In genomic region chr17:1627987-1628855, GRCh38 we compare ENCODE assay signal across 8 cellular contexts. TPM values are rescaled to one million over a fixed set of nuclear protein-coding genes. Genes with fewer than 3 reads are reported as not detected.
DNase-seq lines count a peak whose midpoint lies in the region; ATAC-seq and TF ChIP-seq lines count a peak whose summit lies in the region.

Gene SLC43A2, minus strand, starts transcription at chr17:1628834. Its CDS starts 960 bp downstream, at chr17:1627874.

- CTCF ChIA-PET in SK-N-SH (lab: Yijun Ruan, JAX) = interaction anchor here (0.9 to 4.0 kb wide), 10 partner anchors 12 to 360 kb away, joined by 3 to 42 read pairs (median 4); partner anchors contain the start of gene RILP

- H3K9me3 ChIP-seq in SK-N-SH (no peaks in the 10 kb centered on the region), thoracic aorta (no peaks in the 10 kb centered on the region)

- H3K9me2 ChIP-seq in GM23338 (ENCODE audit: insufficient read depth) = no peaks in the 10 kb centered on the region
- no peaks in the 10 kb centered on the region for H3K9me2 ChIP-seq in SK-N-SH

- peak within 1 kb of the TSS; percentile 93 for H3K9ac ChIP-seq in SK-N-SH

- H3K9me3 Mint-ChIP-seq in GM23338 = peaks cover 2% of the 10 kb centered on the region; the same call in 2 of the 3 replicates
- no peaks in the 10 kb centered on the region for H3K9me3 Mint-ChIP-seq in osteocyte (ENCODE audit: unreplicated experiment)

- no peak for TF ChIP-seq EP300 in SK-N-SH (IDR thresholded peaks at IDR 0.05; ENCODE audit: borderline replicate concordance in 1 of 2, low read depth in 1 of 2, low read length in 1 of 2)

- peak within 1 kb of the TSS; percentile 94 for H3K27ac ChIP-seq in GM23338 (ENCODE audit: low read depth)
- peak within 1 kb of the TSS; percentile 80 to 95 for H3K27ac ChIP-seq in SK-N-SH (ENCODE audit: low read depth in 2 of 2, low read length in 1 of 2)
- H3K27ac ChIP-seq in thoracic aorta = peak within 1 kb of the TSS; percentile 64 to 77

- H3K27me3 Mint-ChIP-seq in GM23338 (ENCODE audit: insufficient read depth, low read depth, poor library complexity) (peaks cover 17% of the 10 kb centered on the region), osteocyte (ENCODE audit: unreplicated experiment) (peaks cover 29% of the 10 kb centered on the region)

- H3K36me3 ChIP-seq in GM23338 (ENCODE audit: insufficient read depth) (no peaks in the 10 kb centered on the region), SK-N-SH (replicated peaks in 1 of 2; ENCODE audit: control insufficient read depth in 1 of 2, insufficient read depth in 2 of 2, low read length in 1 of 2) (no peaks in the 10 kb centered on the region), thoracic aorta (no peaks in the 10 kb centered on the region)

- peak; percentile 74 for DNase-seq in EH (ENCODE audit: low read depth)
- peak; percentile 95 for DNase-seq in GM23338 (ENCODE audit: low spot score)
- peak; percentile 65 for DNase-seq in M059J (ENCODE audit: low read depth)
- peak; percentile 97 for DNase-seq in SK-N-SH
- peak; percentile 51 for DNase-seq in activated naive CD8-positive, alpha-beta T cell treated with anti-CD3 and anti-CD28 coated beads, Interleukin-2, amount 50 U/mL, for 16 hours (ENCODE audit: low read depth, low spot score)
- DNase-seq in Right ventricle myocardium inferior (ENCODE audit: missing footprints) = peak; percentile 93
- peak; percentile 91 for DNase-seq in osteocyte (ENCODE audit: extremely low spot score, unreplicated experiment)
- no peak for DNase-seq in thoracic aorta (ENCODE audit: low spot score)

- H3K4me2 ChIP-seq in GM23338 = peak within 1 kb of the TSS; percentile 98
- H3K4me2 ChIP-seq in SK-N-SH = peak within 1 kb of the TSS; percentile 99

- H3K27me3 ChIP-seq in GM23338 (ENCODE audit: insufficient read depth) (peaks cover 8% of the 10 kb centered on the region; the same call in 1 of the 2 replicates), SK-N-SH (ENCODE audit: insufficient read depth) (no peaks in the 10 kb centered on the region), thoracic aorta (replicated peaks; ENCODE audit: insufficient read depth) (no peaks in the 10 kb centered on the region)

- H3K4me1 Mint-ChIP-seq in GM23338 (peaks cover 24% of the 10 kb centered on the region), osteocyte (ENCODE audit: unreplicated experiment) (peaks cover 16% of the 10 kb centered on the region)

- intact Hi-C loops in Right ventricle myocardium inferior (cut with DNase I) = no loop called here

- H3K36me3 Mint-ChIP-seq in GM23338 (ENCODE audit: low read depth) = no peaks in the 10 kb centered on the region; the same call in 2 of the 3 replicates
- no peaks in the 10 kb centered on the region for H3K36me3 Mint-ChIP-seq in osteocyte (ENCODE audit: unreplicated experiment)

- peak within 1 kb of the TSS; percentile 86 for H3K4me3 ChIP-seq in GM23338
- peak within 1 kb of the TSS; percentile 84 to 96 for H3K4me3 ChIP-seq in SK-N-SH (ENCODE audit: low read depth in 2 of 2, low read length in 1 of 2)
- peak within 1 kb of the TSS; percentile 82 for H3K4me3 ChIP-seq in thoracic aorta

- H3K4me3 Mint-ChIP-seq in GM23338 (peak within 1 kb of the TSS; percentile 76), osteocyte (ENCODE audit: unreplicated experiment) (peak within 1 kb of the TSS; percentile 94)

- TF ChIP-seq CTCF in GM23338 (conservative IDR thresholded peaks at IDR 0.05; ENCODE audit: low read depth in 2 of 2) (no peak), SK-N-SH (IDR thresholded peaks at IDR 0.05) (no peak), osteocyte (IDR thresholded peaks at IDR 0.05) (no peak), thoracic aorta (IDR thresholded peaks at IDR 0.05) (no peak)

- H3K27ac Mint-ChIP-seq in GM23338 (peak within 1 kb of the TSS; percentile 89), osteocyte (ENCODE audit: unreplicated experiment) (peak within 1 kb of the TSS; percentile 97)

- H3K4me1 ChIP-seq in GM23338 (ENCODE audit: insufficient read depth) (no peaks in the 10 kb centered on the region; the same call in 1 of the 2 replicates), SK-N-SH (ENCODE audit: control insufficient read depth in 1 of 2, insufficient read depth in 2 of 2, low read depth in 1 of 2, low read length in 1 of 2) (peaks cover 3 to 13% of the 10 kb centered on the region in 2 experiments; a peak in 2 of 4 replicates), thoracic aorta (ENCODE audit: control insufficient read depth in 1 of 2, low read depth in 2 of 2) (peaks cover 13 to 21% of the 10 kb centered on the region in 2 donors)

- H4K20me1 ChIP-seq in GM23338 (replicated peaks; ENCODE audit: insufficient read depth) (no peaks in the 10 kb centered on the region), SK-N-SH (ENCODE audit: insufficient read depth) (no peaks in the 10 kb centered on the region)

- POLR2A ChIA-PET in SK-N-SH (lab: Yijun Ruan, JAX) = interaction anchor here (0.8 to 2.2 kb wide), 4 partner anchors 9 to 140 kb away, joined by 3 to 12 read pairs (median 4); partner anchors contain the start of gene RILP

- no peak for TF ChIP-seq RAD21 in SK-N-SH (IDR thresholded peaks at IDR 0.05; ENCODE audit: low read length)

- WGBS in SK-N-SH (ENCODE audit: low lambda C conversion rate) = 2% methylated on average over 39 of the region's 95 CpGs

- H3K79me2 ChIP-seq in GM23338 (replicated peaks; ENCODE audit: insufficient read depth) (no peaks in the 10 kb centered on the region), SK-N-SH (ENCODE audit: insufficient read depth) (no peaks in the 10 kb centered on the region)

- H2AFZ ChIP-seq in GM23338 (peak within 1 kb of the TSS; percentile 94), SK-N-SH (ENCODE audit: low read depth) (peak within 1 kb of the TSS; percentile 88)

- H3F3A ChIP-seq in GM23338 (replicated peaks; ENCODE audit: low read depth) = 0 out of 2 replicates have a peak, but pooled peaks cover 13% of the 10 kb centered on the region
- no peaks in the 10 kb centered on the region for H3F3A ChIP-seq in SK-N-SH (replicated peaks; ENCODE audit: insufficient read depth)

- peak; percentile 84 for ATAC-seq in GM23338
- ATAC-seq in Right ventricle myocardium inferior = peak; percentile 89
- peak; percentile 60 for ATAC-seq in thoracic aorta (ENCODE audit: insufficient number of reproducible peaks, low FRiP score, low read depth)

TF ChIP-seq in GM23338, 12 proteins besides CTCF, POLR2A, EP300 and RAD21 (continues in another document):
- TF ChIP-seq JUNB (IDR thresholded peaks at IDR 0.05; ENCODE audit: unreplicated experiment) (no peak), ZNF331 (CRISPR knock-in tag; IDR thresholded peaks at IDR 0.05; ENCODE audit: low read depth) (no peak), NANOG (IDR thresholded peaks at IDR 0.05; ENCODE audit: borderline replicate concordance) (no peak)

TF ChIP-seq in SK-N-SH, 30 proteins besides CTCF, POLR2A, EP300 and RAD21 (continues in another document):
- TF ChIP-seq MAX (IDR thresholded peaks at IDR 0.05; ENCODE audit: low read depth) (peak; percentile 53), FOXJ3 (CRISPR knock-in tag; IDR thresholded peaks at IDR 0.05) (no peak), EZH2phosphoT487 (IDR thresholded peaks at IDR 0.05; ENCODE audit: borderline replicate concordance, low read depth) (no peak), FOSL2 (IDR thresholded peaks at IDR 0.05; ENCODE audit: borderline replicate concordance, low read depth) (no peak), ELF1 (IDR thresholded peaks at IDR 0.05) (no peak), PBX3 (IDR thresholded peaks at IDR 0.05) (no peak), RCOR1 (IDR thresholded peaks at IDR 0.05; ENCODE audit: low read length) (no peak), RXRA (IDR thresholded peaks at IDR 0.05; ENCODE audit: borderline replicate concordance, low read depth) (no peak), RFX5 (IDR thresholded peaks at IDR 0.05; ENCODE audit: low read length) (peak; percentile 78), TEAD4 (IDR thresholded peaks at IDR 0.05; ENCODE audit: borderline replicate concordance, insufficient read depth) (no peak), FOXM1 (IDR thresholded peaks at IDR 0.05; ENCODE audit: low read depth) (no peak)
- TF ChIP-seq, protein P1, sequence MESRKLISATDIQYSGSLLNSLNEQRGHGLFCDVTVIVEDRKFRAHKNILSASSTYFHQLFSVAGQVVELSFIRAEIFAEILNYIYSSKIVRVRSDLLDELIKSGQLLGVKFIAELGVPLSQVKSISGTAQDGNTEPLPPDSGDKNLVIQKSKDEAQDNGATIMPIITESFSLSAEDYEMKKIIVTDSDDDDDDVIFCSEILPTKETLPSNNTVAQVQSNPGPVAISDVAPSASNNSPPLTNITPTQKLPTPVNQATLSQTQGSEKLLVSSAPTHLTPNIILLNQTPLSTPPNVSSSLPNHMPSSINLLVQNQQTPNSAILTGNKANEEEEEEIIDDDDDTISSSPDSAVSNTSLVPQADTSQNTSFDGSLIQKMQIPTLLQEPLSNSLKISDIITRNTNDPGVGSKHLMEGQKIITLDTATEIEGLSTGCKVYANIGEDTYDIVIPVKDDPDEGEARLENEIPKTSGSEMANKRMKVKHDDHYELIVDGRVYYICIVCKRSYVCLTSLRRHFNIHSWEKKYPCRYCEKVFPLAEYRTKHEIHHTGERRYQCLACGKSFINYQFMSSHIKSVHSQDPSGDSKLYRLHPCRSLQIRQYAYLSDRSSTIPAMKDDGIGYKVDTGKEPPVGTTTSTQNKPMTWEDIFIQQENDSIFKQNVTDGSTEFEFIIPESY (IDR thresholded peaks at IDR 0.05; ENCODE audit: borderline replicate concordance, low read depth) = no peak

RNA-seq across cellular contexts. Expression of gene SLC43A2, which starts in this region (rescaled TPM):
- total RNA-seq in GM23338 (2014; rRNA removed; shearing (Covaris generic)) = 7.1 and 9.8 TPM in 2 replicates
- polyA plus RNA-seq in GM23338 (2016; fragmentation: Nextera tagmentation; extraction: Ambion mirVana) (2.2 and 2.5 TPM in 2 replicates), SK-N-SH (2012; rRNA removed) (9.8 and 11.0 TPM in 2 replicates)
- 2.4 and 3.7 TPM in 2 replicates for total RNA-seq in M059J (2014; rRNA removed; shearing (Covaris generic))
- polyA plus RNA-seq in SK-N-SH (2012; cell fraction: cytosol; rRNA removed) = 4.7 and 8.6 TPM in 2 replicates
- polyA plus RNA-seq in SK-N-SH (2012; cell fraction: nucleus; rRNA removed) = 11.1 and 14.5 TPM in 2 replicates
- total RNA-seq in Right ventricle myocardium inferior (5.5 TPM), osteocyte (4.7 and 7.3 TPM in 2 replicates), thoracic aorta (10 to 100 TPM; 21.1 to 21.9 TPM)
